2 cellular contexts compared by ENCODE assay signal in the genomic region with DNA sequence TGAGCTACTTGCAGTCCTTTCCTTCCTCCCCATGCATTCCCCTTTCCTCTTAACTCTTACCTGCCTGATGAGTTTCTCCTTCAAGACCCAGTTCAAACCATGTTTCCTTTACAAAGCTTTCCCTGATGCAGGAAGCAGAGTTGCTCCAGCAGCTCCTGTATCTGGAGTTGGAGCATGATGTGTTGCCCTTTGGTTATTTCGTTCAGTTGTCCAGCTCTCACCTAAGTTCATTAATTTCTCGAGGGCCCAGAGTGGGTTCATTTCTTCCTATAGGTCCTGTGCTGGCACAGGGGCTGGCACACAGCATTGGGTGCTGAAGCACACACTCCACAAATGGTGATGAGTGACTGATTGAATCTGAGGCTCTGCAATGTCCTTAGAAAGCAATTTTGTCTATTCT.
TF ChIP-seq lines count a peak whose summit lies in the region.

No MANE protein-coding gene starts in this region.

TF ChIP-seq in liver, 16 proteins besides CTCF, POLR2A, EP300 and RAD21:
- TF ChIP-seq YY1 (IDR thresholded peaks at IDR 0.05) (no peak), FOXA2 (IDR thresholded peaks at IDR 0.05) (no peak), GABPA (IDR thresholded peaks at IDR 0.05 in 1 of 2, conservative IDR thresholded peaks at IDR 0.05 in 1 of 2) (no peak)

TF ChIP-seq in HepG2, 621 proteins besides CTCF, POLR2A, EP300 and RAD21:
- TF ChIP-seq IKZF1 (IDR thresholded peaks at IDR 0.05) (no peak), ZFP82 (CRISPR knock-in tag; IDR thresholded peaks at IDR 0.05; ENCODE audit: borderline replicate concordance) (no peak), ELF3 (CRISPR knock-in tag; IDR thresholded peaks at IDR 0.05) (no peak), POGZ (CRISPR knock-in tag; IDR thresholded peaks at IDR 0.05) (no peak), ZNF781 (CRISPR knock-in tag; IDR thresholded peaks at IDR 0.05; ENCODE audit: borderline replicate concordance, not compliant biosample characterization) (no peak), GABPB1 (CRISPR knock-in tag; IDR thresholded peaks at IDR 0.05) (no peak), ZNF337 (CRISPR knock-in tag; IDR thresholded peaks at IDR 0.05; ENCODE audit: borderline replicate concordance, low read depth) (no peak), ZNF510 (CRISPR knock-in tag; IDR thresholded peaks at IDR 0.05; ENCODE audit: low read depth) (no peak), NR2F6 (IDR thresholded peaks at IDR 0.05) (no peak), NR2F6 (CRISPR knock-in tag; IDR thresholded peaks at IDR 0.05) (no peak), ZNF281 (CRISPR knock-in tag; IDR thresholded peaks at IDR 0.05; ENCODE audit: borderline replicate concordance) (no peak), ZMAT3 (CRISPR knock-in tag; conservative IDR thresholded peaks at IDR 0.05) (no peak), MAF1 (CRISPR knock-in tag; IDR thresholded peaks at IDR 0.05; ENCODE audit: borderline replicate concordance) (no peak), ZNF513 (CRISPR knock-in tag; conservative IDR thresholded peaks at IDR 0.05) (no peak), SRY (CRISPR knock-in tag; IDR thresholded peaks at IDR 0.05) (no peak), WIZ (CRISPR knock-in tag; IDR thresholded peaks at IDR 0.05) (no peak), ZNF235 (CRISPR knock-in tag; IDR thresholded peaks at IDR 0.05; ENCODE audit: borderline replicate concordance) (no peak), SYNCRIP (IDR thresholded peaks at IDR 0.05; ENCODE audit: insufficient read depth, low read depth, low read length) (no peak)
- TF ChIP-seq, protein P1, sequence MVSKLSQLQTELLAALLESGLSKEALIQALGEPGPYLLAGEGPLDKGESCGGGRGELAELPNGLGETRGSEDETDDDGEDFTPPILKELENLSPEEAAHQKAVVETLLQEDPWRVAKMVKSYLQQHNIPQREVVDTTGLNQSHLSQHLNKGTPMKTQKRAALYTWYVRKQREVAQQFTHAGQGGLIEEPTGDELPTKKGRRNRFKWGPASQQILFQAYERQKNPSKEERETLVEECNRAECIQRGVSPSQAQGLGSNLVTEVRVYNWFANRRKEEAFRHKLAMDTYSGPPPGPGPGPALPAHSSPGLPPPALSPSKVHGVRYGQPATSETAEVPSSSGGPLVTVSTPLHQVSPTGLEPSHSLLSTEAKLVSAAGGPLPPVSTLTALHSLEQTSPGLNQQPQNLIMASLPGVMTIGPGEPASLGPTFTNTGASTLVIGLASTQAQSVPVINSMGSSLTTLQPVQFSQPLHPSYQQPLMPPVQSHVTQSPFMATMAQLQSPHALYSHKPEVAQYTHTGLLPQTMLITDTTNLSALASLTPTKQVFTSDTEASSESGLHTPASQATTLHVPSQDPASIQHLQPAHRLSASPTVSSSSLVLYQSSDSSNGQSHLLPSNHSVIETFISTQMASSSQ (IDR thresholded peaks at IDR 0.05; ENCODE audit: low read depth), result no peak
- TF ChIP-seq, protein P1 (CRISPR knock-in tag; IDR thresholded peaks at IDR 0.05; ENCODE audit: borderline replicate concordance), result no peak
